In the genomic region with DNA sequence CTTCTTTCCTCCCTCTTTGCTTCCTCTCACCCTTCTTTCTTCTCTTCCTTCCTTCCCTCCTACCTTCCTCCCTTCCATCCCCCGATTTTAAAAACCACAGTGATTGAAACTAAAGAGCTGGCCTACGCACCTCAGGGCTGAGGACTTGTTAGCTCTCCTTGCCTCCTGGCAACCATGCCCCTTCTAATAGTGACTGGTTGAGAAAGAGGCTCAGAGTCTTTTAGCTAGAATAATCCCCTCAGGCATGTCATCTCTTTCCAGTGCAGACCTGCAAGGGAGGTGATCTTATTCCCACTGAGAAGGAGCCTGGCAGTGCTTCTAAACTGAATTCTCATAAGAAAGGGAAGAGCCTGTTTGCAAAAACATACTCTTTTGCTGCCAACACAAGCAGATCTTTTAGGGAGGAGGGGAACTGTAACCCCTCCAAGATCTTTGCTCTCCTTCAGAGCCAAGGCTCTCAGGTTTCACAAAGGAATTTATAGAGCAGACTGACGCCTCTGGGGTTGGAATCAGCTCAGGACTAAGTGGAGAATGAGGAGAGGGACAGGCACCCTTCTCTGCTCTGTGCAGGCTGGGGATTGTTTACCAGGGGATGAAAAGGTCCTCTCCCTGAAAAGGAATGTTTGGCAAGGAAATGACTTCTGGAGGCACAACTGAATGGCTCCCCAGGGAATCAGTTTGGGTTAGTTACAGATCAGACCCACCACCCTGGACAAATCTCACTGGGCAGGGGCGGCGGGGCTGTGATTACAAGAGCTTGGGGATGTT, we compare ENCODE assay signal across 10 cellular contexts. TPM values are rescaled to one million over a fixed set of nuclear protein-coding genes. Genes with fewer than 3 reads are reported as not detected.
DNase-seq lines count a peak whose midpoint lies in the region; ATAC-seq and TF ChIP-seq lines count a peak whose summit lies in the region.
"Had no signal": no experiment of that assay in that cellular context is flagged by ENCODE, and none has a peak within 500 bp of the region (broad histone marks: within the 10 kb centered on the region; RNA-seq: fewer than 3 reads in every experiment).

No MANE protein-coding gene starts in this region.

- CTCF ChIA-PET in HCT116 (lab: Charles Lee): interaction anchor here (1.3 kb wide), 1 partner anchor 19 kb away, joined by 4 read pairs; no protein-coding TSS in a partner anchor
- CTCF ChIA-PET in activated CD8-positive, alpha-beta T cell treated with anti-CD3 and anti-CD28 coated beads for 36 hours (lab: Charles Lee): no interaction called here

- H3K27me3 ChIP-seq in HCT116 (ENCODE audit: insufficient read depth, low read length): no peaks in the 10 kb centered on the region
- H3K27me3 ChIP-seq in adipocyte (replicated peaks; ENCODE audit: control insufficient read depth, insufficient read depth, low read length): no peaks in the 10 kb centered on the region
- H3K27me3 ChIP-seq in iPS-18a (ENCODE audit: control insufficient read depth, insufficient read depth, low read length): peaks cover 100% of the 10 kb centered on the region
- H3K27me3 ChIP-seq in stomach: peaks cover 0 to 4% (median 0%) of the 10 kb centered on the region in 3 donors

- no peaks in the 10 kb centered on the region for H3K9me2 ChIP-seq in HCT116 (ENCODE audit: insufficient read depth)

- no peak overlapping the region for H3K9ac ChIP-seq in HCT116 (ENCODE audit: low read length)
- H3K9ac ChIP-seq in adipocyte (ENCODE audit: low read length): peak overlapping the region; percentile 85
- H3K9ac ChIP-seq in iPS-18a (ENCODE audit: low read length): no peak overlapping the region

- no peak overlapping the region for H3K4me3 ChIP-seq in HCT116 (replicated peaks in 1 of 2; ENCODE audit: low read depth in 1 of 2, low read length in 2 of 2)
- peak overlapping the region; percentile 6 for H3K4me3 ChIP-seq in adipocyte (ENCODE audit: low read length)
- peak overlapping the region; percentile 3 for H3K4me3 ChIP-seq in iPS-18a (ENCODE audit: low read length)
- no peak overlapping the region for H3K4me3 ChIP-seq in stomach

- H3K9me3 ChIP-seq in HCT116 (ENCODE audit: control insufficient read depth in 1 of 2, insufficient read depth in 1 of 2, low read depth in 1 of 2, low read length in 2 of 2): no peaks in the 10 kb centered on the region
- no peaks in the 10 kb centered on the region for H3K9me3 ChIP-seq in adipocyte (ENCODE audit: control insufficient read depth, low read length)
- H3K9me3 ChIP-seq in iPS-18a (ENCODE audit: control insufficient read depth, low read depth, low read length): no peaks in the 10 kb centered on the region
- no peaks in the 10 kb centered on the region for H3K9me3 ChIP-seq in stomach

- H4K20me1 ChIP-seq in HCT116 (ENCODE audit: insufficient read depth): no peaks in the 10 kb centered on the region

- peak; percentile 78 for ATAC-seq in HCT116
- no peak for ATAC-seq in activated CD8-positive, alpha-beta T cell treated with anti-CD3 and anti-CD28 coated beads for 36 hours
- ATAC-seq in HG02678 (IDR thresholded peaks at IDR 0.05; ENCODE audit: unreplicated experiment): no peak
- no peak for ATAC-seq in GM19035 (IDR thresholded peaks at IDR 0.05; ENCODE audit: unreplicated experiment)
- no peak for ATAC-seq in GM18907 (IDR thresholded peaks at IDR 0.05; ENCODE audit: unreplicated experiment)

- H3K4me1 ChIP-seq in HCT116 (ENCODE audit: control insufficient read depth in 1 of 2, insufficient read depth in 2 of 2, low read length in 2 of 2) (peaks cover 15 to 27% of the 10 kb centered on the region in 2 experiments), adipocyte (ENCODE audit: control insufficient read depth, insufficient read depth, low read length) (peaks cover 31% of the 10 kb centered on the region), iPS-18a (ENCODE audit: control insufficient read depth, low read depth, low read length) (peaks cover 28% of the 10 kb centered on the region), stomach (peaks cover 0 to 22% (median 12%) of the 10 kb centered on the region in 4 donors)

- TF ChIP-seq RAD21 in HCT116 (IDR thresholded peaks at IDR 0.05; ENCODE audit: low read depth): no peak

- intact Hi-C loops in HCT116 (cut with micrococcal nuclease): no loop called here
- intact Hi-C loops in stomach (cut with DNase I; ENCODE audit: low total_unique reads): no loop called here
- intact Hi-C loops in activated CD8-positive, alpha-beta T cell treated with anti-CD3 and anti-CD28 coated beads for 36 hours (cut with micrococcal nuclease): no loop called here

- no peaks in the 10 kb centered on the region for H3K79me2 ChIP-seq in HCT116 (ENCODE audit: insufficient read depth, low read length)

- no peak overlapping the region for H3K4me3 Mint-ChIP-seq in activated CD8-positive, alpha-beta T cell treated with anti-CD3 and anti-CD28 coated beads for 36 hours
- H3K4me3 Mint-ChIP-seq: central memory CD8-positive, alpha-beta T cell had no signal

- no peak for DNase-seq in HCT116 (ENCODE audit: low read depth, low spot score)
- DNase-seq in adipocyte (ENCODE audit: low read depth): peak; percentile 85
- no peak for DNase-seq in stomach
- DNase-seq in activated CD8-positive, alpha-beta T cell treated with anti-CD3 and anti-CD28 coated beads for 36 hours: no peak
- DNase-seq: stimulated activated CD4-positive, alpha-beta T cell treated with anti-CD3 and anti-CD28 coated beads, Interleukin-4, amount 100 ng/mL, for 24 hours had no signal

- no TSS peak for BruUV-seq in HCT116 (replicated peaks; lab: Mats Ljungman, UMichigan)

- peak overlapping the region; percentile 41 for H3K4me2 ChIP-seq in HCT116 (ENCODE audit: low read length)

- TF ChIP-seq EP300 in stomach (IDR thresholded peaks at IDR 0.05): no peak

- no peak for TF ChIP-seq CTCF in HCT116 (IDR thresholded peaks at IDR 0.05 in 2 of 3, conservative IDR thresholded peaks at IDR 0.05 in 1 of 3; ENCODE audit: borderline replicate concordance in 1 of 3, insufficient read depth in 1 of 3, low read depth in 2 of 3, low read length in 2 of 3)
- no peak for TF ChIP-seq CTCF in stomach (IDR thresholded peaks at IDR 0.05)
- no peak for TF ChIP-seq CTCF in activated CD8-positive, alpha-beta T cell treated with anti-CD3 and anti-CD28 coated beads for 36 hours (IDR thresholded peaks at IDR 0.05)

- no peaks in the 10 kb centered on the region for H3K36me3 ChIP-seq in HCT116 (ENCODE audit: control insufficient read depth in 1 of 2, insufficient read depth in 2 of 2, low read length in 2 of 2)
- H3K36me3 ChIP-seq in adipocyte (ENCODE audit: control insufficient read depth, insufficient read depth, low read length, severe bottlenecking): no peaks in the 10 kb centered on the region
- H3K36me3 ChIP-seq in iPS-18a (ENCODE audit: control insufficient read depth, low read depth, low read length): no peaks in the 10 kb centered on the region
- no peaks in the 10 kb centered on the region for H3K36me3 ChIP-seq in stomach

- H3K9me3 Mint-ChIP-seq in activated CD8-positive, alpha-beta T cell treated with anti-CD3 and anti-CD28 coated beads for 36 hours: no peaks in the 10 kb centered on the region
- H3K9me3 Mint-ChIP-seq: central memory CD8-positive, alpha-beta T cell had no signal

- peaks cover 14% of the 10 kb centered on the region for H3K27me3 Mint-ChIP-seq in activated CD8-positive, alpha-beta T cell treated with anti-CD3 and anti-CD28 coated beads for 36 hours

- no peak for TF ChIP-seq POLR2A in HCT116 (IDR thresholded peaks at IDR 0.05; ENCODE audit: borderline replicate concordance, extremely low read depth, insufficient read depth, insufficient read length)
- TF ChIP-seq POLR2A in stomach (IDR thresholded peaks at IDR 0.05): no peak

- no peaks in the 10 kb centered on the region for H3K4me1 Mint-ChIP-seq in activated CD8-positive, alpha-beta T cell treated with anti-CD3 and anti-CD28 coated beads for 36 hours (ENCODE audit: low read depth)
- H3K4me1 Mint-ChIP-seq: central memory CD8-positive, alpha-beta T cell had no signal

- H3K36me3 Mint-ChIP-seq in activated CD8-positive, alpha-beta T cell treated with anti-CD3 and anti-CD28 coated beads for 36 hours (ENCODE audit: low read depth): no peaks in the 10 kb centered on the region

- WGBS in stomach, 5 donors: 36 to 44% (median 39%) methylated on average over 5 of the region's 5 CpGs

- POLR2A ChIA-PET in HCT116 (lab: Charles Lee): no interaction called here
- POLR2A ChIA-PET in activated CD8-positive, alpha-beta T cell treated with anti-CD3 and anti-CD28 coated beads for 36 hours (lab: Charles Lee): interaction anchor here (0.6 kb wide), 1 partner anchor 308 kb away, joined by 3 read pairs; no protein-coding TSS in a partner anchor

- RAD21 ChIA-PET in HCT116 (lab: Charles Lee; ENCODE audit: low non-redundant PET in 1 of 2, low total read pairs in 2 of 2, uncharacterized antibody in 2 of 2, unreplicated experiment in 2 of 2): no interaction called here

- no peak overlapping the region for H3K27ac Mint-ChIP-seq in activated CD8-positive, alpha-beta T cell treated with anti-CD3 and anti-CD28 coated beads for 36 hours

- peak overlapping the region; percentile 39; the same call in 1 of the 2 replicates for H3K27ac ChIP-seq in HCT116 (ENCODE audit: low read depth, low read length)
- no peak overlapping the region for H3K27ac ChIP-seq in iPS-18a (ENCODE audit: low read length)
- peak overlapping the region in 4 of 5 donors; percentile 42 to 59 (median 44) for H3K27ac ChIP-seq in stomach

- no peak overlapping the region for H2AFZ ChIP-seq in HCT116 (ENCODE audit: low read depth, low read length, poor library complexity, severe bottlenecking)

TF ChIP-seq in HCT116, 20 proteins besides CTCF, POLR2A, EP300 and RAD21:
- TF ChIP-seq SP1 (IDR thresholded peaks at IDR 0.05; ENCODE audit: low read depth): no peak
- no peak for TF ChIP-seq EZH2 (IDR thresholded peaks at IDR 0.05)
- TF ChIP-seq TCF7L2 (IDR thresholded peaks at IDR 0.05; ENCODE audit: borderline replicate concordance, extremely low read depth, insufficient read depth, insufficient read length): no peak
- TF ChIP-seq SRF (IDR thresholded peaks at IDR 0.05; ENCODE audit: low read depth): no peak
- no peak for TF ChIP-seq FOSL1 (IDR thresholded peaks at IDR 0.05; ENCODE audit: low read depth)
- TF ChIP-seq ELF1 (IDR thresholded peaks at IDR 0.05; ENCODE audit: borderline replicate concordance, low read depth): no peak

RNA-seq across cellular contexts. Expression of gene ANKRD1, which starts 9.4 kb away (rescaled TPM):
- total RNA-seq in HCT116 (2021; ENCODE audit: unreplicated experiment): not detected
- polyA plus RNA-seq in HCT116 (2012): not detected in 2 replicates
- 1 to 10 TPM in 1 of 5 donors, under 1 TPM in 1, not detected in 3; 0.87 to 1.5 TPM for total RNA-seq in stomach
- polyA plus RNA-seq in stomach: 10 to 100 TPM in 1 of 3 donors, 1 to 10 TPM in 1, under 1 TPM in 1; 0.73 to 12.5 (median 1.7) TPM
- not detected for total RNA-seq in activated CD8-positive, alpha-beta T cell treated with anti-CD3 and anti-CD28 coated beads for 36 hours

RNA-seq across cellular contexts. Expression of gene RPP30, which starts 58.5 kb away (rescaled TPM):
- total RNA-seq in HCT116 (2021; ENCODE audit: unreplicated experiment) (56.8 TPM), stomach (10 to 100 TPM in 4 of 5 donors, 1 to 10 TPM in 1; 8.8 to 53.4 (median 19.2) TPM)
- polyA plus RNA-seq in HCT116 (2012): 18.8 and 32.8 TPM in 2 replicates
- 10 to 100 TPM; 28.9 to 33.9 (median 32.3) TPM for polyA plus RNA-seq in stomach
- total RNA-seq in activated CD8-positive, alpha-beta T cell treated with anti-CD3 and anti-CD28 coated beads for 36 hours: 10 to 100 TPM; 55.8 to 56.8 TPM

Comparison
In these comparisons a context has a peak if more than half of its experiments do, and no peak if none do; other contexts are left out.
1. H3K4me3 ChIP-seq: peak in adipocyte (single experiment) and iPS-18a (single experiment); none in HCT116 (0 of 2) and stomach (0 of 4).